Comparison of ENCODE assay signal across 24 cellular contexts in the genomic region with DNA sequence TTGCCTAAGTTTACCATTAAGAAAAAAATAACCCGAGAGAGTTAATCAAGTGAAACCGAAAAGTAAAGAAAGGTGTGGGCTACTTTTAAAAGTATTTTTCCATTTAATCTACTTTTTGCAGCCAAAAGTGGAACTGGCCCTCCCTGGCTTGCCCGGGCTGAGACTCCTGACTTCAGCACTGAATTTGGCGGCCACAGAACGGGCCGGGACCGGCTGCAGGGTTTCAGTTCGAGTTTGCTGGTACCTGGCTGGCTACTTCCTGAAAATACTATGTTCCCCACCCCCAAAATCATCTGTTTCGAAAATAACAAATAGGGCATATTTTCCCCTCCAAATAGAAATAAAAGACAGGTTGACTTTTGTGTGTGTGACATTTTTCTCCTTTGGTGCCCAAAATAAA.
"Had no signal": no experiment of that assay in that cellular context is flagged by ENCODE, and none has a peak within 500 bp of the region (broad histone marks: within the 10 kb centered on the region; RNA-seq: fewer than 3 reads in every experiment).

No MANE protein-coding gene starts in this region.

- H3K27me3 ChIP-seq: hepatocyte, pancreas, vagina had no signal

- H2AFZ ChIP-seq: hepatocyte had no signal

- DNase-seq: islet precursor cell; left ventricle myocardium inferior; mesendoderm; naive thymus-derived CD8-positive, alpha-beta T cell; nucleus accumbens; pancreas; posterior cingulate gyrus; retina; right cardiac atrium; stimulated activated CD4-positive, alpha-beta T cell treated with anti-CD3 and anti-CD28 coated beads, Interleukin-12 subunit alpha, Interleukin-12 subunit beta, amount 100 ng/mL, for 4 hours; stimulated activated CD4-positive, alpha-beta T cell treated with anti-CD3 and anti-CD28 coated beads, Interleukin-15, amount 100 ng/mL, for 24 hours; stimulated activated CD4-positive, alpha-beta T cell treated with anti-CD3 and anti-CD28 coated beads, Interleukin-2, amount 100 ng/mL, for 24 hours; stimulated activated CD4-positive, alpha-beta T cell treated with anti-CD3 and anti-CD28 coated beads, Interleukin-4, amount 100 ng/mL, for 1 hour; stimulated activated naive B cell treated with anti-CD40 and anti-IgM and Interleukin-4, amounts not matched to agents 10 μg/mL and 1 μg/mL and 100 μg/mL, for 72 hours; stimulated activated naive CD8-positive, alpha-beta T cell treated with anti-CD3 and anti-CD28 coated beads, Interleukin-15, Interleukin-2, amounts not matched to agents 100 U/mL and 50 U/mL, for 24 hours had no signal

- H3K4me2 ChIP-seq: hepatocyte had no signal

- H3K79me2 ChIP-seq: hepatocyte had no signal

- H3K9me3 ChIP-seq: left ventricle myocardium inferior, pancreas, prostate gland, suprapubic skin, thoracic aorta, tibial nerve, vagina had no signal

- H3K4me3 ChIP-seq: hepatocyte, left ventricle myocardium inferior, lung, pancreas, prostate gland, skin epidermis, suprapubic skin, thoracic aorta, tibial nerve, vagina had no signal

- H3K36me3 ChIP-seq: left ventricle myocardium inferior, pancreas, prostate gland, suprapubic skin, thoracic aorta, tibial nerve, vagina had no signal

- H3K27ac ChIP-seq: hepatocyte, left ventricle myocardium inferior, pancreas, prostate gland, skin epidermis, suprapubic skin, thoracic aorta, tibial nerve, vagina had no signal

- H3K4me1 ChIP-seq: pancreas, prostate gland, suprapubic skin, tibial nerve, vagina had no signal

- ATAC-seq: naive thymus-derived CD8-positive, alpha-beta T cell; right cardiac atrium; sciatic nerve; stimulated activated naive B cell treated with anti-CD40 and anti-IgM and Interleukin-4, amounts not matched to agents 10 μg/mL and 1 μg/mL and 100 μg/mL, for 72 hours; stimulated activated naive CD8-positive, alpha-beta T cell treated with anti-CD3 and anti-CD28 coated beads, Interleukin-15, Interleukin-2, amounts not matched to agents 100 U/mL and 50 U/mL, for 24 hours had no signal
